8 cellular contexts compared by ENCODE assay signal in the genomic region with DNA sequence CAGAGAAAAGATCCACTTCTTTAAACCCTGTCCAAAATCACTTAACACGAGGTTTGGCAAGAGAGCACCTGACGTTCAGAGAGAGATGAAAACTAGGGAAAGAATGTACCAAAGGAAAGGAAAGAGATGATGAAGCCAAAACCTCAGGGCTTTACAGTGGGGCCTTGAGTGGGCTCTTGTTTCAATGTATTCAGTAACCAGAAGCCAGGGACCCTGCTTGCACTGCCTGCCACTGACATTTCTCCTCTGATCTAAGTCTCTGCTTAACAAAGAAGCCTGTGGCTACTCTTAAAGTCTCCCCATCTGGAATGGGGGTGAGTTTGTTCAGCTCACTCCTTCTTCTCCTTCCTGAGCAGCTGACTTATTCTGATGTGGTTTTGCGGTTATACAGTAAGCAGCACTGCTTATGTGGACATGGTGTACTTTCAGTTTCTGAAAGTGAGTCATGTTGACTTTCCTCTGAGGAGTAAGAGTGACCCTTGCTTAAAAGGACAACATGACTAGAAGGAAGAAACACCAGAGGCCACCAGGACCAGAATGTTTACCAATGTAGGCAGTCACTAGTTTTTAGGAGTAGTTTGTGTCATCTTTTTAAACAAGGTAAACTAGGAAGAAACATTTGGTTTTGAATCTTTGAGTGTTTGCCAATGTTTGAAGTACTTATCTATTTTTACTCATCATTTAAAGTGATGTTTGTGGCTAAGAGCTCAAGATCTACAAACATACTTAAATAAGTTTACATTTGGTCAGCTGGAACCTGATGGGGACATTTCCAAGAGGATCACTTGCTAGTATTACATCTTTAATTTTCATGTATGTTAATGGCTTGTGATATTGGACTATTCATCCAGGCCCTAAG.
DNase-seq lines count a peak whose midpoint lies in the region; ATAC-seq and TF ChIP-seq lines count a peak whose summit lies in the region.

No MANE protein-coding gene starts in this region.

- no peak for TF ChIP-seq CTCF in HFF-Myc (IDR thresholded peaks at IDR 0.05; ENCODE audit: low read depth, low read length, missing control alignments)
- no peak for TF ChIP-seq CTCF in LNCaP clone FGC (IDR thresholded peaks at IDR 0.05; ENCODE audit: control insufficient read depth, extremely low read depth, insufficient read depth)

- H3K27me3 Mint-ChIP-seq in activated CD8-positive, alpha-beta memory T cell treated with anti-CD3 and anti-CD28 coated beads, Interleukin-2, amount 10 ng/mL, durations not matched to agents 7 days and 5 days = peaks cover 48% of the 10 kb centered on the region
- peaks cover 15% of the 10 kb centered on the region for H3K27me3 Mint-ChIP-seq in activated CD8-positive, alpha-beta T cell treated with anti-CD3 and anti-CD28 coated beads, Interleukin-2, amount 10 ng/mL, durations not matched to agents 7 days and 5 days (ENCODE audit: low read depth)

- intact Hi-C loops in Right ventricle myocardium superior (cut with DNase I) = loop anchor here (5.0 to 10.0 kb wide), 2 partner anchors 461 to 1078 kb away; a partner anchor contains a TSS

- peak overlapping the region; percentile 11 for H3K27ac Mint-ChIP-seq in activated CD8-positive, alpha-beta memory T cell treated with anti-CD3 and anti-CD28 coated beads, Interleukin-2, amount 10 ng/mL, durations not matched to agents 7 days and 5 days
- peak overlapping the region; percentile 44 for H3K27ac Mint-ChIP-seq in activated CD8-positive, alpha-beta T cell treated with anti-CD3 and anti-CD28 coated beads, Interleukin-2, amount 10 ng/mL, durations not matched to agents 7 days and 5 days
- H3K27ac Mint-ChIP-seq in stimulated activated effector memory CD8-positive, alpha-beta T cell treated with anti-CD3 and anti-CD28 coated beads, Interleukin-12 subunit alpha, Interleukin-12 subunit beta, amount 100 ng/mL, for 72 hours = no peak overlapping the region

- H3K4me3 ChIP-seq in HFF-Myc (replicated peaks; ENCODE audit: low read depth, low read length) = no peak overlapping the region
- H3K4me3 ChIP-seq in LNCaP clone FGC (ENCODE audit: low read depth, low read length) = peak overlapping the region; percentile 4; the same call in 1 of the 2 replicates

- POLR2A ChIA-PET in activated CD8-positive, alpha-beta T cell treated with anti-CD3 and anti-CD28 coated beads, Interleukin-2, amount 10 ng/mL, durations not matched to agents 7 days and 5 days (lab: Charles Lee) = no interaction called here

- ATAC-seq in activated CD8-positive, alpha-beta memory T cell treated with anti-CD3 and anti-CD28 coated beads, Interleukin-2, amount 10 ng/mL, durations not matched to agents 7 days and 5 days = peak; percentile 79
- peak; percentile 91 for ATAC-seq in activated CD8-positive, alpha-beta T cell treated with anti-CD3 and anti-CD28 coated beads, Interleukin-2, amount 10 ng/mL, durations not matched to agents 7 days and 5 days
- ATAC-seq in Right ventricle myocardium superior (ENCODE audit: poor library complexity) = peak; percentile 77
- ATAC-seq in stimulated activated effector memory CD8-positive, alpha-beta T cell treated with anti-CD3 and anti-CD28 coated beads, Interleukin-12 subunit alpha, Interleukin-12 subunit beta, amount 100 ng/mL, for 72 hours = peak; percentile 86

- H3K4me1 Mint-ChIP-seq in activated CD8-positive, alpha-beta memory T cell treated with anti-CD3 and anti-CD28 coated beads, Interleukin-2, amount 10 ng/mL, durations not matched to agents 7 days and 5 days = peaks cover 28% of the 10 kb centered on the region
- H3K4me1 Mint-ChIP-seq in activated CD8-positive, alpha-beta T cell treated with anti-CD3 and anti-CD28 coated beads, Interleukin-2, amount 10 ng/mL, durations not matched to agents 7 days and 5 days (ENCODE audit: low read depth) = peaks cover 44% of the 10 kb centered on the region
- peaks cover 32% of the 10 kb centered on the region for H3K4me1 Mint-ChIP-seq in stimulated activated effector memory CD8-positive, alpha-beta T cell treated with anti-CD3 and anti-CD28 coated beads, Interleukin-12 subunit alpha, Interleukin-12 subunit beta, amount 100 ng/mL, for 72 hours

- CTCF ChIA-PET in activated CD8-positive, alpha-beta memory T cell treated with anti-CD3 and anti-CD28 coated beads, Interleukin-2, amount 10 ng/mL, durations not matched to agents 7 days and 5 days (lab: Charles Lee) = interaction anchor here (0.6 to 6.8 kb wide), 13 partner anchors 9 to 683 kb away, joined by 3 to 99 read pairs (median 4); no protein-coding TSS in a partner anchor
- CTCF ChIA-PET in activated CD8-positive, alpha-beta T cell treated with anti-CD3 and anti-CD28 coated beads, Interleukin-2, amount 10 ng/mL, durations not matched to agents 7 days and 5 days (lab: Charles Lee) = interaction anchor here (0.8 to 8.5 kb wide), 16 partner anchors 9 to 1078 kb away, joined by 3 to 285 read pairs (median 4); a partner anchor contains a TSS

- no peaks in the 10 kb centered on the region for H3K36me3 Mint-ChIP-seq in activated CD8-positive, alpha-beta memory T cell treated with anti-CD3 and anti-CD28 coated beads, Interleukin-2, amount 10 ng/mL, durations not matched to agents 7 days and 5 days
- H3K36me3 Mint-ChIP-seq in activated CD8-positive, alpha-beta T cell treated with anti-CD3 and anti-CD28 coated beads, Interleukin-2, amount 10 ng/mL, durations not matched to agents 7 days and 5 days (ENCODE audit: low read depth) = no peaks in the 10 kb centered on the region
- H3K36me3 Mint-ChIP-seq in stimulated activated effector memory CD8-positive, alpha-beta T cell treated with anti-CD3 and anti-CD28 coated beads, Interleukin-12 subunit alpha, Interleukin-12 subunit beta, amount 100 ng/mL, for 72 hours = no peaks in the 10 kb centered on the region

- no peaks in the 10 kb centered on the region for H3K9me3 Mint-ChIP-seq in activated CD8-positive, alpha-beta memory T cell treated with anti-CD3 and anti-CD28 coated beads, Interleukin-2, amount 10 ng/mL, durations not matched to agents 7 days and 5 days (ENCODE audit: low read depth)
- no peaks in the 10 kb centered on the region for H3K9me3 Mint-ChIP-seq in activated CD8-positive, alpha-beta T cell treated with anti-CD3 and anti-CD28 coated beads, Interleukin-2, amount 10 ng/mL, durations not matched to agents 7 days and 5 days (ENCODE audit: insufficient read depth)
- no peaks in the 10 kb centered on the region for H3K9me3 Mint-ChIP-seq in stimulated activated effector memory CD8-positive, alpha-beta T cell treated with anti-CD3 and anti-CD28 coated beads, Interleukin-12 subunit alpha, Interleukin-12 subunit beta, amount 100 ng/mL, for 72 hours

- H3K4me3 Mint-ChIP-seq in activated CD8-positive, alpha-beta memory T cell treated with anti-CD3 and anti-CD28 coated beads, Interleukin-2, amount 10 ng/mL, durations not matched to agents 7 days and 5 days = peak overlapping the region; percentile 27
- H3K4me3 Mint-ChIP-seq in activated CD8-positive, alpha-beta T cell treated with anti-CD3 and anti-CD28 coated beads, Interleukin-2, amount 10 ng/mL, durations not matched to agents 7 days and 5 days = peak overlapping the region; percentile 18
- no peak overlapping the region for H3K4me3 Mint-ChIP-seq in stimulated activated effector memory CD8-positive, alpha-beta T cell treated with anti-CD3 and anti-CD28 coated beads, Interleukin-12 subunit alpha, Interleukin-12 subunit beta, amount 100 ng/mL, for 72 hours

- DNase-seq in activated CD8-positive, alpha-beta memory T cell treated with anti-CD3 and anti-CD28 coated beads, Interleukin-2, amount 10 ng/mL, durations not matched to agents 7 days and 5 days = peak; percentile 55
- DNase-seq in activated CD8-positive, alpha-beta memory T cell treated with anti-CD3 and anti-CD28 coated beads, Interleukin-2, amount 50 U/mL, for 4 hours = no peak
- DNase-seq in HFF-Myc (ENCODE audit: extremely low read depth, low read depth) (peak; percentile 93), LNCaP clone FGC (ENCODE audit: low read depth) (peak; percentile 95), Right ventricle myocardium superior (no peak), retina (no peak)
- peak; percentile 65 for DNase-seq in activated CD8-positive, alpha-beta T cell treated with anti-CD3 and anti-CD28 coated beads, Interleukin-2, amount 10 ng/mL, durations not matched to agents 7 days and 5 days
- DNase-seq in stimulated activated effector memory CD8-positive, alpha-beta T cell treated with anti-CD3 and anti-CD28 coated beads, Interleukin-12 subunit alpha, Interleukin-12 subunit beta, amount 100 ng/mL, for 72 hours (ENCODE audit: low spot score in 2 of 2) = peak; percentile 21 to 70

Comparison
In these comparisons a context has a peak if more than half of its experiments do, and no peak if none do; other contexts are left out.
1. DNase-seq: peak in activated CD8-positive, alpha-beta memory T cell treated with anti-CD3 and anti-CD28 coated beads, Interleukin-2, amount 10 ng/mL, durations not matched to agents 7 days and 5 days (single experiment), HFF-Myc (single experiment), LNCaP clone FGC (single experiment), activated CD8-positive, alpha-beta T cell treated with anti-CD3 and anti-CD28 coated beads, Interleukin-2, amount 10 ng/mL, durations not matched to agents 7 days and 5 days (single experiment) and stimulated activated effector memory CD8-positive, alpha-beta T cell treated with anti-CD3 and anti-CD28 coated beads, Interleukin-12 subunit alpha, Interleukin-12 subunit beta, amount 100 ng/mL, for 72 hours (2 of 2); none in activated CD8-positive, alpha-beta memory T cell treated with anti-CD3 and anti-CD28 coated beads, Interleukin-2, amount 50 U/mL, for 4 hours (single experiment), Right ventricle myocardium superior (single experiment) and retina (single experiment).
2. Peak in every context shown above with its lines, with median percentiles within 50 percentile points of each other: ATAC-seq.